Comparison of ENCODE assay signal across 32 cellular contexts in genomic region chr13:104532131-104532530, GRCh38.
"Had no signal": no experiment of that assay in that cellular context is flagged by ENCODE, and none has a peak within 500 bp of the region (broad histone marks: within the 10 kb centered on the region; RNA-seq: fewer than 3 reads in every experiment).

No MANE protein-coding gene starts in this region.

- H3K36me3 Mint-ChIP-seq: activated CD4-positive, alpha-beta memory T cell treated with anti-CD3 and anti-CD28 coated beads for 36 hours; activated CD8-positive, alpha-beta memory T cell treated with anti-CD3 and anti-CD28 coated beads, Interleukin-2, amount 10 ng/mL, durations not matched to agents 7 days and 5 days; activated naive CD4-positive, alpha-beta T cell treated with anti-CD3 and anti-CD28 coated beads, Interleukin-2, amount 50 U/mL, for 24 hours; activated naive CD8-positive, alpha-beta T cell treated with anti-CD3 and anti-CD28 coated beads for 36 hours had no signal

- ATAC-seq: activated CD4-positive, CD25-positive, alpha-beta regulatory T cell treated with anti-CD3 and anti-CD28 coated beads, Interleukin-2, amount 50 U/mL, for 24 hours; activated CD8-positive, alpha-beta memory T cell treated with anti-CD3 and anti-CD28 coated beads, Interleukin-2, amount 10 ng/mL, durations not matched to agents 7 days and 5 days; activated CD8-positive, alpha-beta T cell treated with anti-CD3 and anti-CD28 coated beads, Interleukin-2, amount 10 ng/mL, durations not matched to agents 7 days and 5 days; activated naive CD8-positive, alpha-beta T cell treated with anti-CD3 and anti-CD28 coated beads, Interleukin-2, amount 50 U/mL, for 24 hours; body of pancreas; esophagus mucosa; T-helper 17 cell had no signal

- H3K27ac ChIP-seq: adrenal gland, body of pancreas, colonic mucosa, WERI-Rb-1 had no signal

- DNase-seq: activated B cell treated with CpG ODN at 0.5 μM for 24 hours; activated CD4-positive, alpha-beta memory T cell treated with anti-CD3 and anti-CD28 coated beads for 36 hours; activated CD4-positive, alpha-beta T cell treated with anti-CD3 and anti-CD28 coated beads for 48 hours; activated CD8-positive, alpha-beta memory T cell treated with anti-CD3 and anti-CD28 coated beads, Interleukin-2, amount 10 ng/mL, durations not matched to agents 7 days and 5 days; activated CD8-positive, alpha-beta memory T cell treated with anti-CD3 and anti-CD28 coated beads, Interleukin-2, amount 50 U/mL, for 4 hours; activated CD8-positive, alpha-beta T cell treated with anti-CD3 and anti-CD28 coated beads, Interleukin-2, amount 10 ng/mL, durations not matched to agents 7 days and 5 days; activated effector memory CD4-positive, alpha-beta T cell treated with anti-CD3 and anti-CD28 coated beads, Interleukin-2, amount 50 U/mL, for 16 hours; activated naive CD4-positive, alpha-beta T cell treated with anti-CD3 and anti-CD28 coated beads for 36 hours; activated naive CD8-positive, alpha-beta T cell treated with anti-CD3 and anti-CD28 coated beads for 36 hours; activated naive CD8-positive, alpha-beta T cell treated with anti-CD3 and anti-CD28 coated beads, Interleukin-2, amount 50 U/mL, for 24 hours; activated T-cell treated with anti-CD3 and anti-CD28 coated beads, Interleukin-2, amount 50 U/mL, for 1 hour; activated T-cell treated with anti-CD3 and anti-CD28 coated beads, Interleukin-2, amount 50 U/mL, for 48 hours; adrenal gland; amygdala; aorta; body of pancreas; central memory CD4-positive, alpha-beta T cell; cerebellar nuclear complex; colonic mucosa; effector CD8-positive, alpha-beta T cell; foreskin fibroblast; head of caudate nucleus; T-helper 1 cell; T-helper 17 cell; T1000; WERI-Rb-1 had no signal

- H3K4me3 ChIP-seq: adrenal gland, body of pancreas, colonic mucosa had no signal

- H3K9me3 ChIP-seq: adrenal gland, body of pancreas, colonic mucosa had no signal

- H3K4me1 Mint-ChIP-seq: activated B cell treated with CpG ODN at 0.5 μM for 24 hours; activated CD8-positive, alpha-beta memory T cell treated with anti-CD3 and anti-CD28 coated beads, Interleukin-2, amount 10 ng/mL, durations not matched to agents 7 days and 5 days; activated naive CD4-positive, alpha-beta T cell treated with anti-CD3 and anti-CD28 coated beads, Interleukin-2, amount 50 U/mL, for 24 hours; activated naive CD8-positive, alpha-beta T cell treated with anti-CD3 and anti-CD28 coated beads for 36 hours; activated naive CD8-positive, alpha-beta T cell treated with anti-CD3 and anti-CD28 coated beads, Interleukin-2, amount 50 U/mL, for 24 hours; T-helper 17 cell had no signal

- H3K9me3 Mint-ChIP-seq: activated CD4-positive, alpha-beta memory T cell treated with anti-CD3 and anti-CD28 coated beads for 36 hours; activated naive CD8-positive, alpha-beta T cell treated with anti-CD3 and anti-CD28 coated beads for 36 hours; activated naive CD8-positive, alpha-beta T cell treated with anti-CD3 and anti-CD28 coated beads, Interleukin-2, amount 50 U/mL, for 24 hours; activated T-helper 1 cell treated with anti-CD3 and anti-CD28 coated beads, Interleukin-12 subunit alpha, Interleukin-12 subunit beta, Interleukin-2, Interleukin-4 antibody, amounts not matched to agents 30 ng/mL and 10 ng/mL and 1 ng/mL, durations not matched to agents 14 hours and 24 hours and 36 hours; activated T-helper 2 cell treated with anti-CD3 and anti-CD28 coated beads, Interferon-gamma antibody, Interleukin-2, Interleukin-4, amounts not matched to agents 10 μg/mL and 5 μg/mL and 100 μg/mL, durations not matched to agents 14 hours and 24 hours and 36 hours; T-helper 2 cell treated with Interferon-gamma antibody and Interleukin-4, amounts not matched to agents 5 μg/mL and 100 μg/mL, for 36 hours had no signal

- H3K36me3 ChIP-seq: adrenal gland, colonic mucosa, WERI-Rb-1 had no signal

- H3K27me3 ChIP-seq: adrenal gland, body of pancreas, colonic mucosa had no signal

- H3K4me1 ChIP-seq: adrenal gland, body of pancreas, colonic mucosa had no signal

- H3K4me3 Mint-ChIP-seq: activated B cell treated with CpG ODN at 0.5 μM for 24 hours; activated CD4-positive, alpha-beta memory T cell treated with anti-CD3 and anti-CD28 coated beads for 36 hours; activated CD8-positive, alpha-beta memory T cell treated with anti-CD3 and anti-CD28 coated beads, Interleukin-2, amount 10 ng/mL, durations not matched to agents 7 days and 5 days; activated CD8-positive, alpha-beta T cell treated with anti-CD3 and anti-CD28 coated beads, Interleukin-2, amount 10 ng/mL, durations not matched to agents 7 days and 5 days; activated naive CD4-positive, alpha-beta T cell treated with anti-CD3 and anti-CD28 coated beads for 36 hours; activated naive CD4-positive, alpha-beta T cell treated with anti-CD3 and anti-CD28 coated beads, Interleukin-2, amount 50 U/mL, for 24 hours; activated naive CD8-positive, alpha-beta T cell treated with anti-CD3 and anti-CD28 coated beads for 36 hours; activated naive CD8-positive, alpha-beta T cell treated with anti-CD3 and anti-CD28 coated beads, Interleukin-2, amount 50 U/mL, for 24 hours; activated T-helper 1 cell treated with anti-CD3 and anti-CD28 coated beads, Interleukin-12 subunit alpha, Interleukin-12 subunit beta, Interleukin-2, Interleukin-4 antibody, amounts not matched to agents 30 ng/mL and 10 ng/mL and 1 ng/mL, durations not matched to agents 14 hours and 24 hours and 36 hours; T-helper 17 cell; T-helper 2 cell treated with Interferon-gamma antibody and Interleukin-4, amounts not matched to agents 5 μg/mL and 100 μg/mL, for 36 hours had no signal

- H3K27me3 Mint-ChIP-seq: activated B cell treated with CpG ODN at 0.5 μM for 24 hours; activated CD4-positive, alpha-beta memory T cell treated with anti-CD3 and anti-CD28 coated beads for 36 hours; activated CD8-positive, alpha-beta memory T cell treated with anti-CD3 and anti-CD28 coated beads, Interleukin-2, amount 10 ng/mL, durations not matched to agents 7 days and 5 days; activated naive CD4-positive, alpha-beta T cell treated with anti-CD3 and anti-CD28 coated beads, Interleukin-2, amount 50 U/mL, for 24 hours; activated naive CD8-positive, alpha-beta T cell treated with anti-CD3 and anti-CD28 coated beads for 36 hours; activated naive CD8-positive, alpha-beta T cell treated with anti-CD3 and anti-CD28 coated beads, Interleukin-2, amount 50 U/mL, for 24 hours; T-helper 17 cell had no signal

- H3K27ac Mint-ChIP-seq: activated B cell treated with CpG ODN at 0.5 μM for 24 hours; activated CD4-positive, alpha-beta memory T cell treated with anti-CD3 and anti-CD28 coated beads for 36 hours; activated CD8-positive, alpha-beta memory T cell treated with anti-CD3 and anti-CD28 coated beads, Interleukin-2, amount 10 ng/mL, durations not matched to agents 7 days and 5 days; activated CD8-positive, alpha-beta T cell treated with anti-CD3 and anti-CD28 coated beads, Interleukin-2, amount 10 ng/mL, durations not matched to agents 7 days and 5 days; activated naive CD4-positive, alpha-beta T cell treated with anti-CD3 and anti-CD28 coated beads for 36 hours; activated naive CD4-positive, alpha-beta T cell treated with anti-CD3 and anti-CD28 coated beads, Interleukin-2, amount 50 U/mL, for 24 hours; activated naive CD8-positive, alpha-beta T cell treated with anti-CD3 and anti-CD28 coated beads for 36 hours; activated naive CD8-positive, alpha-beta T cell treated with anti-CD3 and anti-CD28 coated beads, Interleukin-2, amount 50 U/mL, for 24 hours; activated T-helper 1 cell treated with anti-CD3 and anti-CD28 coated beads, Interleukin-12 subunit alpha, Interleukin-12 subunit beta, Interleukin-2, Interleukin-4 antibody, amounts not matched to agents 30 ng/mL and 10 ng/mL and 1 ng/mL, durations not matched to agents 14 hours and 24 hours and 36 hours; activated T-helper 2 cell treated with anti-CD3 and anti-CD28 coated beads, Interferon-gamma antibody, Interleukin-2, Interleukin-4, amounts not matched to agents 10 μg/mL and 5 μg/mL and 100 μg/mL, durations not matched to agents 14 hours and 24 hours and 36 hours; T-helper 17 cell; T-helper 2 cell treated with Interferon-gamma antibody and Interleukin-4, amounts not matched to agents 5 μg/mL and 100 μg/mL, for 36 hours had no signal
